In the genomic region with DNA sequence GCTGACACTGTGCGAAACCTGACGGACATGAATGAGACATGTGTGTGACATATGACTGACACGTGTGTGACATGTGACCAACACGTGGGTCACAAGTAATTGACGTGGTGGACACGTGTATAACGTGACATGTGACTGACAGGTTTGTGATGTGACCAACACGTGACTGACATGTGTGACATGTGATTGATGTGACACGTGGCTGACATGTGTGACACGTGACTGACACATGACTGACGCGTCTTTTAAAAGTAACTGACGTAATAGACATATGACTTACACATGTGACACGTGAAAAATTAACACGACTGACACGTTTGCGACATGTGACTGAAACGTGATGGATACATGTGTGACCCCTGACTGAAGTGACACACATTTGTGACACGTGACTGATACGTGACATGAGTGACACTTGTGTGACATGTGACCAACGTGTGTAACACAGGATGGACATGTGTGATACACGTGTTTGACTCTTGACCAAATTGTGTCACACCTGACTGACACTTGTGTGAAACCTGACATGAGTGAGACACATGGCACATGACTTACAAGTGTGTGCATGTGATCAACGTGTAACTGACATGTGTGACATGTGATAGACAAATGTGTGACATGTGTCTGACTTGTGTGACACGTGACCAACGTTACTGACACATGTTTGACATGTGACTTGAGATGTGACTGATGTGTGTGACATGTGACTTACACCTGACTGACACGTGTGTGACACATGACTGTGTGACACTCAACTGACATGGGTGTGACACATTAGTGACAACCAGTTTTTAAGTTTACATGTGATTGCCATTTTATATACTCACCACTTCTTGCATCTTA, we compare ENCODE assay signal across 23 cellular contexts. TPM values are rescaled to one million over a fixed set of nuclear protein-coding genes. Genes with fewer than 3 reads are reported as not detected.
A peak's percentile ranks its signal among the peaks of the same experiment; 100 is the strongest.
DNase-seq lines count a peak whose midpoint lies in the region; ATAC-seq, FAIRE-seq and TF ChIP-seq lines count a peak whose summit lies in the region.
"Had no signal": no experiment of that assay in that cellular context is flagged by ENCODE, and none has a peak within 500 bp of the region (broad histone marks: within the 10 kb centered on the region; RNA-seq: fewer than 3 reads in every experiment).

No MANE protein-coding gene starts in this region.

- no peak overlapping the region for H3K4me3 ChIP-seq in bronchial epithelial cell (ENCODE audit: low read depth, low read length)
- no peak overlapping the region for H3K4me3 ChIP-seq in GM23248
- H3K4me3 ChIP-seq: BLaER1 treated with 17β-estradiol and CSF1 and Interleukin-3, amounts not matched to agents 10 nM and 100 nM; SJCRH30 had no signal

- H3K9me3 ChIP-seq in GM23248 (ENCODE audit: low read depth): no peaks in the 10 kb centered on the region

- peaks cover 20% of the 10 kb centered on the region for H3F3A ChIP-seq in GM23248 (ENCODE audit: insufficient read depth)

- ATAC-seq in HG03045 (IDR thresholded peaks at IDR 0.05; ENCODE audit: unreplicated experiment): no peak
- ATAC-seq: Panc1, T-cell had no signal

- H3K79me2 ChIP-seq in GM23248 (ENCODE audit: insufficient read depth): no peaks in the 10 kb centered on the region

- CTCF ChIA-PET in HEK293T (lab: Yijun Ruan, JAX): no interaction called here

- H3K27ac ChIP-seq in GM23248: no peak overlapping the region
- H3K27ac ChIP-seq: BLaER1 treated with 17β-estradiol and CSF1 and Interleukin-3, amounts not matched to agents 10 nM and 100 nM; SJCRH30 had no signal

- H2AFZ ChIP-seq in GM23248: no peak overlapping the region

- no peak for TF ChIP-seq CTCF in bronchial epithelial cell (IDR thresholded peaks at IDR 0.05; ENCODE audit: insufficient read depth, low read length, severe bottlenecking)

- H3K9ac ChIP-seq in GM23248: no peak overlapping the region
- H3K9ac ChIP-seq: BLaER1 treated with 17β-estradiol and CSF1 and Interleukin-3, amounts not matched to agents 10 nM and 100 nM had no signal

- POLR2A ChIA-PET in HEK293T (lab: Yijun Ruan, JAX): no interaction called here

- 80 to 83% methylated on average over 26 of the region's 26 CpGs for WGBS in GM23248 (ENCODE audit: low coverage in 1 of 2, low lambda C conversion rate in 2 of 2, missing lambda C conversion rate in 2 of 2), 2 experiments

- H3K36me3 ChIP-seq in bronchial epithelial cell (ENCODE audit: control insufficient read depth, insufficient read depth, low read length) (no peaks in the 10 kb centered on the region), GM23248 (ENCODE audit: low read depth) (no peaks in the 10 kb centered on the region)
- H3K36me3 ChIP-seq: BLaER1 treated with 17β-estradiol and CSF1 and Interleukin-3, amounts not matched to agents 10 nM and 100 nM; SJCRH30 had no signal

- no peaks in the 10 kb centered on the region for H3K9me2 ChIP-seq in GM23248 (ENCODE audit: insufficient read depth)

- peak; percentile 95 for FAIRE-seq in bronchial epithelial cell (lab: Jason Lieb, UNC)
- peak; percentile 99 for FAIRE-seq in urothelium cell line (lab: Jason Lieb, UNC)

- no peaks in the 10 kb centered on the region for H4K20me1 ChIP-seq in GM23248 (ENCODE audit: insufficient read depth)
- H4K20me1 ChIP-seq: BLaER1 treated with 17β-estradiol and CSF1 and Interleukin-3, amounts not matched to agents 10 nM and 100 nM had no signal

- DNase-seq in HEK293T (ENCODE audit: extremely low spot score) (no peak), NAMALWA (ENCODE audit: low spot score) (peak; percentile 24), bronchial epithelial cell (ENCODE audit: low read depth) (no peak), urothelium cell line (ENCODE audit: low spot score) (no peak), GM23248 (no peak), SHP77 (lab: John Stamatoyannopoulos, UW) (no peak)
- DNase-seq: ACHN; CD4-positive, alpha-beta memory T cell; DND-41; H9; KG1; NCI-H1092 treated with DMSO at 0.1 percent for 48 hours; NCI-H146; NCI-H2029; NCI-H2171; NCI-H345; NCI-H524; NCI-H774; SJCRH30; T-cell had no signal

- H3K27me3 ChIP-seq in bronchial epithelial cell (ENCODE audit: control insufficient read depth, insufficient read depth, low read length) (no peaks in the 10 kb centered on the region), GM23248 (replicated peaks; ENCODE audit: insufficient read depth) (peaks cover 12% of the 10 kb centered on the region)
- H3K27me3 ChIP-seq: BLaER1 treated with 17β-estradiol and CSF1 and Interleukin-3, amounts not matched to agents 10 nM and 100 nM; SJCRH30 had no signal

- in situ Hi-C loops in GM23248 (cut with MboI): no loop called here

- H3K4me2 ChIP-seq in GM23248 (ENCODE audit: unreplicated experiment): no peak overlapping the region
- H3K4me2 ChIP-seq: BLaER1 treated with 17β-estradiol and CSF1 and Interleukin-3, amounts not matched to agents 10 nM and 100 nM had no signal

- H3K4me1 ChIP-seq in GM23248 (ENCODE audit: insufficient read depth): no peaks in the 10 kb centered on the region
- H3K4me1 ChIP-seq: BLaER1 treated with 17β-estradiol and CSF1 and Interleukin-3, amounts not matched to agents 10 nM and 100 nM; SJCRH30 had no signal

TF ChIP-seq in HEK293T, 16 proteins besides CTCF, POLR2A, EP300 and RAD21:
- TF ChIP-seq SP1 (IDR thresholded peaks at IDR 0.05): no peak
- TF ChIP-seq, protein P1, sequence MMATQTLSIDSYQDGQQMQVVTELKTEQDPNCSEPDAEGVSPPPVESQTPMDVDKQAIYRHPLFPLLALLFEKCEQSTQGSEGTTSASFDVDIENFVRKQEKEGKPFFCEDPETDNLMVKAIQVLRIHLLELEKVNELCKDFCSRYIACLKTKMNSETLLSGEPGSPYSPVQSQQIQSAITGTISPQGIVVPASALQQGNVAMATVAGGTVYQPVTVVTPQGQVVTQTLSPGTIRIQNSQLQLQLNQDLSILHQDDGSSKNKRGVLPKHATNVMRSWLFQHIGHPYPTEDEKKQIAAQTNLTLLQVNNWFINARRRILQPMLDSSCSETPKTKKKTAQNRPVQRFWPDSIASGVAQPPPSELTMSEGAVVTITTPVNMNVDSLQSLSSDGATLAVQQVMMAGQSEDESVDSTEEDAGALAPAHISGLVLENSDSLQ (IDR thresholded peaks at IDR 0.05): peak; percentile 83

RNA-seq across cellular contexts. Expression of a gene that starts 56.9 kb away (rescaled TPM):
- total RNA-seq in bronchial epithelial cell: 4.0 and 4.5 TPM in 2 replicates
- 3.4 and 4.3 TPM in 2 replicates for total RNA-seq in GM23248 (2014; rRNA removed; shearing (Covaris generic))
- polyA plus RNA-seq in GM23248 (2016; fragmentation: Nextera tagmentation; extraction: Ambion mirVana): 3.1 and 3.5 TPM in 2 replicates
